In the genomic region with DNA sequence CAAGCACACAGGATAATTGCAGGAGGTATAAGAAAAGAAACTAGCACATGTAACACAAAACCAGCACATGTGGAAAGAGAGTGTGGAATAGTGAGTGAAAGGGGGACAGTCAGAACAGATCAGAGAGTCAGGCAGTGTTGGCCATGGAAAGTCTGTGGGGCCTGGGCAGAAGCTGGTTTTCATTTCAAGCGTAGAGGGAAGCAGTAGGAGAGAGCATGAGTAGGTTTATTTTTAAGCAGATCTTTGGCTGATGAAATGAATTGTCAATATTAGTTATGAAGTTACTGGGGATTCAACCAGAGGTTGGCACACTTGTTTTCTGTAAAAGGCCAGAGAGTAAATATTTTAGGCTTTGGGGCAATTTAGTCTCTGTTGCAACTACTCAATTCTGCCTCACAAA, we compare ENCODE assay signal across 17 cellular contexts.
"Had no signal": no experiment of that assay in that cellular context is flagged by ENCODE, and none has a peak within 500 bp of the region (broad histone marks: within the 10 kb centered on the region; RNA-seq: fewer than 3 reads in every experiment).

No MANE protein-coding gene starts in this region.

- H3K36me3 Mint-ChIP-seq: activated naive CD8-positive, alpha-beta T cell; immature natural killer cell; natural killer cell treated with Interleukin-12 subunit alpha and Interleukin-12 subunit beta and Interleukin-15 and Interleukin-18, amount 100 ng/mL, for 72 hours had no signal

- H3K27ac ChIP-seq: brain microvascular endothelial cell, dorsolateral prefrontal cortex, sigmoid colon had no signal

- H3K4me3 ChIP-seq: dorsolateral prefrontal cortex, left lung, sigmoid colon, transverse colon had no signal

- DNase-seq: activated CD4-positive, alpha-beta T cell treated with anti-CD3 and anti-CD28 coated beads for 1 hour; activated CD4-positive, alpha-beta T cell treated with anti-CD3 and anti-CD28 coated beads, Interleukin-2, amount 50 U/mL, for 48 hours; activated gamma-delta T cell; activated T-cell treated with anti-CD3 and anti-CD28 coated beads, Interleukin-2, amount 50 U/mL, for 4 hours; amygdala; brain microvascular endothelial cell; dorsolateral prefrontal cortex; immature natural killer cell; left lung; sigmoid colon; stimulated activated CD4-positive, alpha-beta T cell treated with anti-CD3 and anti-CD28 coated beads, Interleukin-2, amount 100 ng/mL, for 24 hours; stimulated activated naive CD4-positive, alpha-beta T cell; substantia nigra; transverse colon had no signal

- ATAC-seq: activated T-cell treated with anti-CD3 and anti-CD28 coated beads, Interleukin-2, amount 50 U/mL, for 4 hours; natural killer cell treated with Interleukin-12 subunit alpha and Interleukin-12 subunit beta and Interleukin-15 and Interleukin-18, amount 100 ng/mL, for 72 hours had no signal

- H3K4me1 Mint-ChIP-seq: immature natural killer cell, memory B cell had no signal

- H3K36me3 ChIP-seq: brain microvascular endothelial cell, left lung, sigmoid colon, transverse colon had no signal

- H3K9me3 Mint-ChIP-seq: activated T-cell treated with anti-CD3 and anti-CD28 coated beads, Interleukin-2, amount 50 U/mL, for 4 hours; immature natural killer cell; natural killer cell treated with Interleukin-12 subunit alpha and Interleukin-12 subunit beta and Interleukin-15 and Interleukin-18, amount 100 ng/mL, for 72 hours had no signal

- H3K27ac Mint-ChIP-seq: activated naive CD8-positive, alpha-beta T cell; immature natural killer cell; memory B cell; natural killer cell treated with Interleukin-12 subunit alpha and Interleukin-12 subunit beta and Interleukin-15 and Interleukin-18, amount 100 ng/mL, for 72 hours had no signal

- H3K4me3 Mint-ChIP-seq: activated naive CD8-positive, alpha-beta T cell; activated T-cell treated with anti-CD3 and anti-CD28 coated beads, Interleukin-2, amount 50 U/mL, for 4 hours; immature natural killer cell; memory B cell; natural killer cell treated with Interleukin-12 subunit alpha and Interleukin-12 subunit beta and Interleukin-15 and Interleukin-18, amount 100 ng/mL, for 72 hours had no signal

- H3K9me3 ChIP-seq: sigmoid colon, transverse colon had no signal

- H3K27me3 ChIP-seq: brain microvascular endothelial cell, dorsolateral prefrontal cortex, left lung, sigmoid colon, transverse colon had no signal

- H3K4me1 ChIP-seq: left lung, sigmoid colon, transverse colon had no signal
